1 cellular context compared by ENCODE assay signal in the genomic region with DNA sequence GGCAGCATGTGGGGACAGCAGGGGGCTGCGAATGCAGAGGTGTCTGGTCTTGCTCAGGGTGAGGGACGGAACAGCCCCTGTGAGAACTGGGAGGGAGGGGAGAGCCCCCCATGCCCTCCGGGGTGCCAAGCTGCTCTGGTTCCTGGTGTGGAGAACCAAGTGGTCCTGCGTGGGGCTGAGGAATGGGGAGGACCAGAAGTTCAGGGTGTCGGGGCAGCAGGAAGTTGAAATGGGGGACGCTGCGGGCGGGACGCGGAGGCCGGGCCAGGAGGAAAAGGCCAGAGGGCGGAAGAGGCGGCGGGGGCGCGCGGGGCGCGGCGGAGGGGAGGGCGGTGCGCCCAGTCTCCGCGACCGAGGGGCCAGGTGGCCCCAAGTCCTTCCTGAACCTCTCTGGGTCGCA.
TF ChIP-seq lines count a peak whose summit lies in the region.

No MANE protein-coding gene starts in this region.

TF ChIP-seq in HepG2, 621 proteins besides CTCF, POLR2A, EP300 and RAD21:
- no peak for TF ChIP-seq SKI (IDR thresholded peaks at IDR 0.05; ENCODE audit: partially characterized antibody)
- no peak for TF ChIP-seq ZNF883 (CRISPR knock-in tag; IDR thresholded peaks at IDR 0.05; ENCODE audit: not compliant biosample characterization)
- no peak for TF ChIP-seq POLR2G (IDR thresholded peaks at IDR 0.05; ENCODE audit: low read depth, low read length)
- TF ChIP-seq RFX5 (IDR thresholded peaks at IDR 0.05; ENCODE audit: low read depth, low read length): no peak
- no peak for TF ChIP-seq ZNF207 (IDR thresholded peaks at IDR 0.05; ENCODE audit: borderline replicate concordance)
- TF ChIP-seq SIX1 (CRISPR knock-in tag; IDR thresholded peaks at IDR 0.05; ENCODE audit: borderline replicate concordance): no peak
- no peak for TF ChIP-seq DNMT3B (CRISPR knock-in tag; conservative IDR thresholded peaks at IDR 0.05)
- no peak for TF ChIP-seq TBX3 (IDR thresholded peaks at IDR 0.05; ENCODE audit: borderline replicate concordance)
- no peak for TF ChIP-seq SNRNP70 (IDR thresholded peaks at IDR 0.05; ENCODE audit: low read depth, low read length)
- TF ChIP-seq FOXP1 (IDR thresholded peaks at IDR 0.05): no peak
- no peak for TF ChIP-seq FOXP1 (CRISPR knock-in tag; IDR thresholded peaks at IDR 0.05)
- no peak for TF ChIP-seq RXRA (CRISPR knock-in tag; IDR thresholded peaks at IDR 0.05)
- no peak for TF ChIP-seq TBX2 (CRISPR knock-in tag; IDR thresholded peaks at IDR 0.05; ENCODE audit: borderline replicate concordance)
- no peak for TF ChIP-seq IKZF1 (IDR thresholded peaks at IDR 0.05)
- no peak for TF ChIP-seq ZNF850 (CRISPR knock-in tag; conservative IDR thresholded peaks at IDR 0.05)
